ENCODE assay signal across 8 cellular contexts in the genomic region with DNA sequence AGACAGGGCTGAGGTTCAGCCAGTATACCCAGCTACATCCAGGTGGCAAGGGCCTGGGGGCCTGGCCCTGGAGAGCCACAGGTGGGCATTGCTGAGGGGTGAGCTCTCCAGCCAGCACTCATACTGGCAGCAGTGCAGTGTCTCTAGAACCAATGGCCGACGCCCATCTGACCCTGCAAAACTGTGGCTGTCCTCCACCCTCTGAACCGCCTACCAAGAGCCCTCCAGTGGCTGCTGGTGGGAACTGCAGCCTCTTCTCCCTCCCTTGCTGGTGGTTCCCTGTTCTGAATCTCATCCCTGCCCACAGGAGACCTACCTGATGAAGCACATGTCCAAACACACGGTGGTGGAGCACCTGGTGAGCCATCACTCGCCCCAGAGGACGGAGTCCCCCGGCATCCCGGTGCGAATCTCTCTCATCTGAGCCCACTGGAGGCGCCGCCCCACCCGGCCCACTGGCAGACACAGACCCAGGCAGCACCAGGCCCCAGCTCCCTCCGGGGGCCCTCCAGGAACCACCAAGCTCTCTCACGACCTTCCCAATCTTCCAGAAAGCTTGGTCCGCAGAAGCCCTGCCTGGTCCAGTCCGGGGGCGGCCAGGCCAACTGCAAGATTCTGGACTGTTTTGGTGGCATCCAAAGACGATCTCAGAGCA. TPM values are rescaled to one million over a fixed set of nuclear protein-coding genes. Genes with fewer than 3 reads are reported as not detected.
A peak's percentile ranks its signal among the peaks of the same experiment; 100 is the strongest.
DNase-seq lines count a peak whose midpoint lies in the region; ATAC-seq and TF ChIP-seq lines count a peak whose summit lies in the region.

No MANE protein-coding gene starts in this region.

- peak; percentile 79 for DNase-seq in DMS53 (lab: John Stamatoyannopoulos, UW)
- DNase-seq in HPDE6-E6E7 (ENCODE audit: extremely low spot score), result peak; percentile 59
- DNase-seq in Panc1 (ENCODE audit: low read depth, low spot score), result peak; percentile 39
- peak; percentile 55 for DNase-seq in activated T-helper 1 cell treated with anti-CD3 and anti-CD28 coated beads, Interleukin-12 subunit alpha, Interleukin-12 subunit beta, Interleukin-2, Interleukin-4 antibody, amounts not matched to agents 30 ng/mL and 10 ng/mL and 1 ng/mL, durations not matched to agents 14 hours and 24 hours and 36 hours (ENCODE audit: low spot score)
- peak; percentile 58 for DNase-seq in fibroblast of villous mesenchyme (ENCODE audit: low read depth)
- peak; percentile 11 for DNase-seq in occipital lobe (lab: John Stamatoyannopoulos, UW)
- DNase-seq in transverse colon, result peak; percentile 76

- 0 out of 2 replicates have a peak, but pooled peaks cover 3% of the 10 kb centered on the region for H3K4me1 ChIP-seq in Panc1 (ENCODE audit: control insufficient read depth, insufficient read depth, low read length)
- H3K4me1 ChIP-seq in transverse colon, result peaks cover 4 to 16% (median 4%) of the 10 kb centered on the region in 4 donors

- no peak for TF ChIP-seq POLR2A in transverse colon (IDR thresholded peaks at IDR 0.05)

- in situ Hi-C loops in Panc1 (cut with HindIII; ENCODE audit: low pct_unique_long_range_greater_than_20kb, low sequenced_read_pairs) (no loop called here), transverse colon (cut with MboI; ENCODE audit: low pct_ligation_motif_present in 1 of 4, low pct_unique_long_range_greater_than_20kb in 1 of 4, low sequenced_read_pairs in 3 of 4) (loop anchor here (5.0 to 25.0 kb wide), 5 partner anchors 66 to 176 kb away; a partner anchor contains a TSS)

- no peak for TF ChIP-seq EP300 in transverse colon (IDR thresholded peaks at IDR 0.05; ENCODE audit: low read depth)

- 77 to 87% methylated on average over 5 to 18 of the region's 18 CpGs for WGBS in transverse colon (ENCODE audit: low coverage in 1 of 2), 2 donors

- peaks cover 32% of the 10 kb centered on the region for H3K4me1 Mint-ChIP-seq in activated T-helper 1 cell treated with anti-CD3 and anti-CD28 coated beads, Interleukin-12 subunit alpha, Interleukin-12 subunit beta, Interleukin-2, Interleukin-4 antibody, amounts not matched to agents 30 ng/mL and 10 ng/mL and 1 ng/mL, durations not matched to agents 14 hours and 24 hours and 36 hours (ENCODE audit: low read depth)

- no peaks in the 10 kb centered on the region for H3K36me3 ChIP-seq in Panc1 (ENCODE audit: control insufficient read depth, insufficient read depth, low read length)
- H3K36me3 ChIP-seq in transverse colon, result no peaks in the 10 kb centered on the region

- POLR2A ChIA-PET in Panc1 (lab: Charles Lee), result interaction anchor here (0.6 kb wide), 1 partner anchor 51 kb away, joined by 8 read pairs; no protein-coding TSS in a partner anchor

- ATAC-seq in Panc1, result peak; percentile 88
- no peak for ATAC-seq in HG03442 (IDR thresholded peaks at IDR 0.05; ENCODE audit: unreplicated experiment)

- H3K9me3 Mint-ChIP-seq in activated T-helper 1 cell treated with anti-CD3 and anti-CD28 coated beads, Interleukin-12 subunit alpha, Interleukin-12 subunit beta, Interleukin-2, Interleukin-4 antibody, amounts not matched to agents 30 ng/mL and 10 ng/mL and 1 ng/mL, durations not matched to agents 14 hours and 24 hours and 36 hours, result no peaks in the 10 kb centered on the region

- H3K27ac ChIP-seq in Panc1 (ENCODE audit: low read length) (no peak overlapping the region), transverse colon (peak overlapping the region in 1 of 4 donors; percentile 30)

- TF ChIP-seq CTCF in Panc1 (IDR thresholded peaks at IDR 0.05) (peak; percentile 93), fibroblast of villous mesenchyme (IDR thresholded peaks at IDR 0.05; ENCODE audit: insufficient read depth, low read depth, low read length) (peak; percentile 95), transverse colon (IDR thresholded peaks at IDR 0.05) (peak; percentile 78 to 94 (median 84))

- H3K4me3 ChIP-seq in Panc1 (ENCODE audit: low read depth in 2 of 2, low read length in 2 of 2) (no peak overlapping the region), fibroblast of villous mesenchyme (ENCODE audit: low read depth, low read length) (no peak overlapping the region), transverse colon (no peak overlapping the region)

- H3K27ac Mint-ChIP-seq in activated T-helper 1 cell treated with anti-CD3 and anti-CD28 coated beads, Interleukin-12 subunit alpha, Interleukin-12 subunit beta, Interleukin-2, Interleukin-4 antibody, amounts not matched to agents 30 ng/mL and 10 ng/mL and 1 ng/mL, durations not matched to agents 14 hours and 24 hours and 36 hours, result no peak overlapping the region

- CTCF ChIA-PET in Panc1 (lab: Charles Lee), result interaction anchor here (0.5 to 1.2 kb wide), 3 partner anchors 16 to 171 kb away, joined by 3 to 4 read pairs (median 4); no protein-coding TSS in a partner anchor

- H3K4me3 Mint-ChIP-seq in activated T-helper 1 cell treated with anti-CD3 and anti-CD28 coated beads, Interleukin-12 subunit alpha, Interleukin-12 subunit beta, Interleukin-2, Interleukin-4 antibody, amounts not matched to agents 30 ng/mL and 10 ng/mL and 1 ng/mL, durations not matched to agents 14 hours and 24 hours and 36 hours, result no peak overlapping the region

- intact Hi-C loops in Panc1 (cut with micrococcal nuclease; ENCODE audit: unreplicated experiment) (loop anchor here (5.0 to 10.0 kb wide), 2 partner anchors 84 to 159 kb away; no protein-coding TSS in a partner anchor), transverse colon (cut with DNase I; ENCODE audit: low total_unique reads) (loop anchor here (10.0 kb wide), 1 partner anchor 166 kb away; no protein-coding TSS in a partner anchor)
- intact Hi-C loops in activated T-helper 1 cell treated with anti-CD3 and anti-CD28 coated beads, Interleukin-12 subunit alpha, Interleukin-12 subunit beta, Interleukin-2, Interleukin-4 antibody, amounts not matched to agents 30 ng/mL and 10 ng/mL and 1 ng/mL, durations not matched to agents 14 hours and 24 hours and 36 hours (cut with micrococcal nuclease), result loop anchor here (5.0 kb wide), 2 partner anchors 41 to 186 kb away; a partner anchor contains a TSS

- peaks cover 14% of the 10 kb centered on the region for H3K36me3 Mint-ChIP-seq in activated T-helper 1 cell treated with anti-CD3 and anti-CD28 coated beads, Interleukin-12 subunit alpha, Interleukin-12 subunit beta, Interleukin-2, Interleukin-4 antibody, amounts not matched to agents 30 ng/mL and 10 ng/mL and 1 ng/mL, durations not matched to agents 14 hours and 24 hours and 36 hours (ENCODE audit: low read depth)

- H3K27me3 ChIP-seq in Panc1 (ENCODE audit: control insufficient read depth, insufficient read depth, low read length) (no peaks in the 10 kb centered on the region), transverse colon (no peaks in the 10 kb centered on the region)

- no peaks in the 10 kb centered on the region for H3K27me3 Mint-ChIP-seq in activated T-helper 1 cell treated with anti-CD3 and anti-CD28 coated beads, Interleukin-12 subunit alpha, Interleukin-12 subunit beta, Interleukin-2, Interleukin-4 antibody, amounts not matched to agents 30 ng/mL and 10 ng/mL and 1 ng/mL, durations not matched to agents 14 hours and 24 hours and 36 hours (ENCODE audit: insufficient read depth)

- BruUV-seq in Panc1 (replicated peaks; lab: Mats Ljungman, UMichigan), result no TSS peak

- H3K9me3 ChIP-seq in Panc1 (ENCODE audit: control insufficient read depth, insufficient read depth, low read depth, low read length) (no peaks in the 10 kb centered on the region), transverse colon (no peaks in the 10 kb centered on the region)

RNA-seq across cellular contexts. Expression of a gene that starts 22.1 kb away (rescaled TPM):
- total RNA-seq in Panc1 (2021; ENCODE audit: unreplicated experiment) (not detected), fibroblast of villous mesenchyme (not detected in 2 replicates), occipital lobe (not detected), transverse colon (not detected)
- not detected for polyA plus RNA-seq in Panc1 (2012; ENCODE audit: insufficient read length)
- total RNA-seq in activated T-helper 1 cell treated with anti-CD3 and anti-CD28 coated beads, Interleukin-12 subunit alpha, Interleukin-12 subunit beta, Interleukin-2, Interleukin-4 antibody, amounts not matched to agents 30 ng/mL and 10 ng/mL and 1 ng/mL, durations not matched to agents 14 hours and 24 hours and 36 hours, result not detected in 2 replicates

RNA-seq across cellular contexts. Expression of a gene that starts 42.5 kb away (rescaled TPM):
- total RNA-seq in Panc1 (2021; ENCODE audit: unreplicated experiment) (17.5 TPM), fibroblast of villous mesenchyme (9.5 and 12.2 TPM in 2 replicates), occipital lobe (17.3 TPM), transverse colon (100 to 1,000 TPM in 1 of 4 donors, 10 to 100 TPM in 1, 1 to 10 TPM in 2; 7.9 to 121 (median 12.1) TPM)
- 14.2 TPM for polyA plus RNA-seq in Panc1 (2012; ENCODE audit: insufficient read length)
- 13.8 and 14.6 TPM in 2 replicates for total RNA-seq in activated T-helper 1 cell treated with anti-CD3 and anti-CD28 coated beads, Interleukin-12 subunit alpha, Interleukin-12 subunit beta, Interleukin-2, Interleukin-4 antibody, amounts not matched to agents 30 ng/mL and 10 ng/mL and 1 ng/mL, durations not matched to agents 14 hours and 24 hours and 36 hours

Comparison
In these comparisons a context has a peak if more than half of its experiments do, and no peak if none do; other contexts are left out.
1. DNase-seq: peak in every context shown above with its lines; median percentile 79 in DMS53; 76 in transverse colon; 59 in HPDE6-E6E7; 58 in fibroblast of villous mesenchyme; 55 in activated T-helper 1 cell treated with anti-CD3 and anti-CD28 coated beads, Interleukin-12 subunit alpha, Interleukin-12 subunit beta, Interleukin-2, Interleukin-4 antibody, amounts not matched to agents 30 ng/mL and 10 ng/mL and 1 ng/mL, durations not matched to agents 14 hours and 24 hours and 36 hours; 39 in Panc1; 11 in occipital lobe.